In the genomic region with DNA sequence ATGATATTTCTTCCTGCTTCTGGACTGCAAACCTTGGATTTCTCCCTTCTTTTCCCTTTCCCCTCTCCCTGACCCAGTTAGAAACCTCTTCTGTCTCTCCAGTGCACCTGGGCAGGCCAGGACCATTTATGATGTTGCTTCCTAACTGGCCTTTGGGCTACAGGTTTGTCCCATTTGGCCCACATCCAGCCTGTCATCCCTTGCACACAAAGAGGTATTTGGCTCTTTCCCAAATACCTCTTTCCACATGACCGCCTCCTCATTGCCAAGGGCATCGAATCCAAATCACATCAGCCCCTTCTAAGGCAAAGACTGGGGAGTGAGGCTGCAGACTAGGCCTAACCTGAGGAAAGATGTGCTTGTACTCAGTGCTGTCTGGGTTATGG, we compare ENCODE assay signal across 10 cellular contexts. TPM values are rescaled to one million over a fixed set of nuclear protein-coding genes. Genes with fewer than 3 reads are reported as not detected.
DNase-seq lines count a peak whose midpoint lies in the region; ATAC-seq and TF ChIP-seq lines count a peak whose summit lies in the region.
"Had no signal": no experiment of that assay in that cellular context is flagged by ENCODE, and none has a peak within 500 bp of the region (broad histone marks: within the 10 kb centered on the region; RNA-seq: fewer than 3 reads in every experiment).

No MANE protein-coding gene starts in this region.

- no peak for TF ChIP-seq EP300 in SK-N-SH (IDR thresholded peaks at IDR 0.05; ENCODE audit: borderline replicate concordance in 1 of 2, low read depth in 1 of 2, low read length in 1 of 2)

- peaks cover 0 to 19% of the 10 kb centered on the region in 2 experiments; a peak in 1 of 4 replicates for H3K4me1 ChIP-seq in SK-N-SH (ENCODE audit: control insufficient read depth in 1 of 2, insufficient read depth in 2 of 2, low read depth in 1 of 2, low read length in 1 of 2)

- POLR2A ChIA-PET in SK-N-SH (lab: Yijun Ruan, JAX), result interaction anchor here (1.6 kb wide), 1 partner anchor 33 kb away, joined by 3 read pairs; a partner anchor contains a TSS
- POLR2A ChIA-PET in MCF 10A (lab: Yijun Ruan, JAX), result interaction anchor here (0.9 to 9.7 kb wide), 6 partner anchors 32 to 191 kb away, joined by 3 to 117 read pairs (median 8); a partner anchor contains a TSS

- H3K9me3 ChIP-seq in SK-N-SH, result no peaks in the 10 kb centered on the region

- no peaks in the 10 kb centered on the region for H3K9me3 Mint-ChIP-seq in MCF 10A (ENCODE audit: unreplicated experiment)
- H3K9me3 Mint-ChIP-seq: stimulated activated naive CD8-positive, alpha-beta T cell treated with anti-CD3 and anti-CD28 coated beads, Interleukin-15, Interleukin-2, amounts not matched to agents 100 ng/mL and 50 ng/mL, for 24 hours had no signal

- no peak for TF ChIP-seq RAD21 in SK-N-SH (IDR thresholded peaks at IDR 0.05; ENCODE audit: low read length)

- H3K4me3 Mint-ChIP-seq in MCF 10A (ENCODE audit: unreplicated experiment), result no peak overlapping the region
- H3K4me3 Mint-ChIP-seq: stimulated activated naive CD8-positive, alpha-beta T cell treated with anti-CD3 and anti-CD28 coated beads, Interleukin-15, Interleukin-2, amounts not matched to agents 100 ng/mL and 50 ng/mL, for 24 hours had no signal

- ATAC-seq in SK-N-SH treated with all-trans-retinoic acid at 6 μM for 48 hours (no peak), HG02840 (IDR thresholded peaks at IDR 0.05; ENCODE audit: low FRiP score, unreplicated experiment) (no peak)

- no peaks in the 10 kb centered on the region for H3K36me3 ChIP-seq in SK-N-SH (replicated peaks in 1 of 2; ENCODE audit: control insufficient read depth in 1 of 2, insufficient read depth in 2 of 2, low read length in 1 of 2)

- H3K27me3 ChIP-seq in SK-N-SH (ENCODE audit: insufficient read depth), result no peaks in the 10 kb centered on the region

- no peaks in the 10 kb centered on the region for H4K20me1 ChIP-seq in SK-N-SH (ENCODE audit: insufficient read depth)

- H3F3A ChIP-seq in SK-N-SH (replicated peaks; ENCODE audit: insufficient read depth), result no peaks in the 10 kb centered on the region

- no peaks in the 10 kb centered on the region for H3K36me3 Mint-ChIP-seq in MCF 10A (ENCODE audit: insufficient read depth, unreplicated experiment)

- H3K27me3 Mint-ChIP-seq in MCF 10A (ENCODE audit: insufficient read depth, unreplicated experiment), result no peaks in the 10 kb centered on the region
- H3K27me3 Mint-ChIP-seq: stimulated activated naive CD8-positive, alpha-beta T cell treated with anti-CD3 and anti-CD28 coated beads, Interleukin-15, Interleukin-2, amounts not matched to agents 100 ng/mL and 50 ng/mL, for 24 hours had no signal

- peaks cover 32% of the 10 kb centered on the region for H3K4me1 Mint-ChIP-seq in MCF 10A (ENCODE audit: insufficient read depth, unreplicated experiment)

- TF ChIP-seq CTCF in SK-N-SH (IDR thresholded peaks at IDR 0.05), result no peak
- TF ChIP-seq CTCF in MCF 10A (IDR thresholded peaks at IDR 0.05; ENCODE audit: unreplicated experiment), result no peak

- peak overlapping the region in 1 of 2 experiments; percentile 59; a peak in 2 of 4 replicates for H3K27ac ChIP-seq in SK-N-SH (ENCODE audit: low read depth in 2 of 2, low read length in 1 of 2)

- H3K9ac ChIP-seq in SK-N-SH, result no peak overlapping the region

- DNase-seq in SK-N-SH (peak; percentile 53), NCI-H2081 treated with DMSO at 0.1 percent for 48 hours (lab: John Stamatoyannopoulos, UW) (peak; percentile 31), MCF 10A (ENCODE audit: unreplicated experiment) (peak; percentile 81), renal cortical epithelial cell (ENCODE audit: low read depth) (peak; percentile 79), dermis blood vessel endothelial cell (no peak), head of caudate nucleus (no peak)

- H3K27ac Mint-ChIP-seq in MCF 10A (ENCODE audit: low read depth, unreplicated experiment), result no peak overlapping the region
- H3K27ac Mint-ChIP-seq: stimulated activated naive CD8-positive, alpha-beta T cell treated with anti-CD3 and anti-CD28 coated beads, Interleukin-15, Interleukin-2, amounts not matched to agents 100 ng/mL and 50 ng/mL, for 24 hours had no signal

- no peak overlapping the region for H3K4me3 ChIP-seq in SK-N-SH (ENCODE audit: low read depth in 2 of 2, low read length in 1 of 2)

- intact Hi-C loops in MCF 10A (cut with micrococcal nuclease), result loop anchor here (5.0 kb wide), 1 partner anchor 298 kb away; no protein-coding TSS in a partner anchor
- intact Hi-C loops in head of caudate nucleus (cut with DNase I), result no loop called here

- no TSS peak for BruUV-seq in MCF 10A (replicated peaks; lab: Mats Ljungman, UMichigan)

- 0 out of 2 replicates have a peak overlapping the region, but pooled peaks have one; percentile 18 for H2AFZ ChIP-seq in SK-N-SH (ENCODE audit: low read depth)

- H3K79me2 ChIP-seq in SK-N-SH (ENCODE audit: insufficient read depth), result no peaks in the 10 kb centered on the region

- H3K4me2 ChIP-seq in SK-N-SH, result no peak overlapping the region

- H3K9me2 ChIP-seq in SK-N-SH, result no peaks in the 10 kb centered on the region

- 22% methylated on average over 2 of the region's 2 CpGs for WGBS in SK-N-SH (ENCODE audit: low lambda C conversion rate)

- CTCF ChIA-PET in SK-N-SH (lab: Yijun Ruan, JAX), result interaction anchor here (0.7 to 26.3 kb wide), 49 partner anchors 9 to 561 kb away, joined by 3 to 678 read pairs (median 7); a partner anchor contains a TSS
- CTCF ChIA-PET in MCF 10A (lab: Yijun Ruan, JAX), result interaction anchor here (0.6 to 16.7 kb wide), 46 partner anchors 11 to 348 kb away, joined by 3 to 359 read pairs (median 6); a partner anchor contains a TSS

TF ChIP-seq in SK-N-SH, 30 proteins besides CTCF, POLR2A, EP300 and RAD21 (continues in another document):
- TF ChIP-seq, protein P1, sequence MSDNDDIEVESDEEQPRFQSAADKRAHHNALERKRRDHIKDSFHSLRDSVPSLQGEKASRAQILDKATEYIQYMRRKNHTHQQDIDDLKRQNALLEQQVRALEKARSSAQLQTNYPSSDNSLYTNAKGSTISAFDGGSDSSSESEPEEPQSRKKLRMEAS (IDR thresholded peaks at IDR 0.05; ENCODE audit: low read depth), result no peak
- TF ChIP-seq, protein P2, sequence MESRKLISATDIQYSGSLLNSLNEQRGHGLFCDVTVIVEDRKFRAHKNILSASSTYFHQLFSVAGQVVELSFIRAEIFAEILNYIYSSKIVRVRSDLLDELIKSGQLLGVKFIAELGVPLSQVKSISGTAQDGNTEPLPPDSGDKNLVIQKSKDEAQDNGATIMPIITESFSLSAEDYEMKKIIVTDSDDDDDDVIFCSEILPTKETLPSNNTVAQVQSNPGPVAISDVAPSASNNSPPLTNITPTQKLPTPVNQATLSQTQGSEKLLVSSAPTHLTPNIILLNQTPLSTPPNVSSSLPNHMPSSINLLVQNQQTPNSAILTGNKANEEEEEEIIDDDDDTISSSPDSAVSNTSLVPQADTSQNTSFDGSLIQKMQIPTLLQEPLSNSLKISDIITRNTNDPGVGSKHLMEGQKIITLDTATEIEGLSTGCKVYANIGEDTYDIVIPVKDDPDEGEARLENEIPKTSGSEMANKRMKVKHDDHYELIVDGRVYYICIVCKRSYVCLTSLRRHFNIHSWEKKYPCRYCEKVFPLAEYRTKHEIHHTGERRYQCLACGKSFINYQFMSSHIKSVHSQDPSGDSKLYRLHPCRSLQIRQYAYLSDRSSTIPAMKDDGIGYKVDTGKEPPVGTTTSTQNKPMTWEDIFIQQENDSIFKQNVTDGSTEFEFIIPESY (IDR thresholded peaks at IDR 0.05; ENCODE audit: borderline replicate concordance, low read depth), result no peak
- no peak for TF ChIP-seq NRF1 (IDR thresholded peaks at IDR 0.05; ENCODE audit: low read depth, low read length)
- no peak for TF ChIP-seq POLR2AphosphoS5 (IDR thresholded peaks at IDR 0.05; ENCODE audit: low read depth, low read length)

TF ChIP-seq in SK-N-SH treated with all-trans-retinoic acid at 6 μM for 48 hours, 23 proteins besides CTCF, POLR2A, EP300 and RAD21:
- TF ChIP-seq ARNTL (CRISPR knock-in tag; IDR thresholded peaks at IDR 0.05; ENCODE audit: borderline replicate concordance, low read depth) (no peak), ZNF70 (CRISPR knock-in tag; IDR thresholded peaks at IDR 0.05) (no peak), ZFP3 (CRISPR knock-in tag; IDR thresholded peaks at IDR 0.05) (no peak), SNAI2 (CRISPR knock-in tag; IDR thresholded peaks at IDR 0.05) (no peak), TOX (CRISPR knock-in tag; IDR thresholded peaks at IDR 0.05; ENCODE audit: borderline replicate concordance) (no peak), CSDC2 (CRISPR knock-in tag; IDR thresholded peaks at IDR 0.05) (no peak)

RNA-seq across cellular contexts. Expression of a gene that starts 13.6 kb away (rescaled TPM):
- polyA plus RNA-seq in SK-N-SH (2012; rRNA removed), result not detected in 2 replicates
- 0.01 TPM in 1 of 2 replicates, not detected in the other for polyA plus RNA-seq in SK-N-SH (2012; cell fraction: cytosol; rRNA removed)
- 0.13 and 0.16 TPM in 2 replicates for polyA plus RNA-seq in SK-N-SH (2012; cell fraction: nucleus; rRNA removed)
- total RNA-seq in MCF 10A (2022) (not detected in 2 replicates), renal cortical epithelial cell (0.05 TPM in 1 of 2 replicates, not detected in the other), dermis blood vessel endothelial cell (not detected in 2 replicates)
- total RNA-seq: pulmonary artery endothelial cell had no signal

RNA-seq across cellular contexts. Expression of a gene that starts 33.1 kb away (rescaled TPM):
- 137 and 151 TPM in 2 replicates for polyA plus RNA-seq in SK-N-SH (2012; rRNA removed)
- 105 and 130 TPM in 2 replicates for polyA plus RNA-seq in SK-N-SH (2012; cell fraction: cytosol; rRNA removed)
- polyA plus RNA-seq in SK-N-SH (2012; cell fraction: nucleus; rRNA removed), result 211 and 216 TPM in 2 replicates
- total RNA-seq in MCF 10A (2022), result 74.9 and 78.2 TPM in 2 replicates
- total RNA-seq in renal cortical epithelial cell, result 196 and 243 TPM in 2 replicates
- 290 and 303 TPM in 2 replicates for total RNA-seq in dermis blood vessel endothelial cell

Comparison
In these comparisons a context has a peak if more than half of its experiments do, and no peak if none do; other contexts are left out.
1. DNase-seq: peak in SK-N-SH (single experiment), NCI-H2081 treated with DMSO at 0.1 percent for 48 hours (single experiment), MCF 10A (single experiment) and renal cortical epithelial cell (single experiment); none in dermis blood vessel endothelial cell (single experiment) and head of caudate nucleus (0 of 42).